1 cellular context compared by ENCODE assay signal in genomic region chr1:2551544-2551943, GRCh38.
TF ChIP-seq lines count a peak whose summit lies in the region.

No MANE protein-coding gene starts in this region.

TF ChIP-seq in K562, 482 proteins besides CTCF, POLR2A, EP300 and RAD21:
- peak; percentile 19; the same call in 1 of the 2 replicates for TF ChIP-seq NFIC (IDR thresholded peaks at IDR 0.05)
- 0 out of 2 replicates have a peak, but pooled peaks have one; percentile 45 for TF ChIP-seq ZBTB7A (IDR thresholded peaks at IDR 0.05; ENCODE audit: borderline replicate concordance, control insufficient read depth, low read depth, low read length)
